ENCODE assay signal across 9 cellular contexts in genomic region chr19:35211545-35212230, GRCh38. TPM values are rescaled to one million over a fixed set of nuclear protein-coding genes. Genes with fewer than 3 reads are reported as not detected.
DNase-seq lines count a peak whose midpoint lies in the region; ATAC-seq and TF ChIP-seq lines count a peak whose summit lies in the region.
"Had no signal": no experiment of that assay in that cellular context is flagged by ENCODE, and none has a peak within 500 bp of the region (broad histone marks: within the 10 kb centered on the region; RNA-seq: fewer than 3 reads in every experiment).

No MANE protein-coding gene starts in this region.

- H3K4me3 Mint-ChIP-seq in WTC11, result no peak overlapping the region
- peak overlapping the region; percentile 78 for H3K4me3 Mint-ChIP-seq in central memory CD8-positive, alpha-beta T cell

- peaks cover 14% of the 10 kb centered on the region for H3K4me1 Mint-ChIP-seq in WTC11
- H3K4me1 Mint-ChIP-seq in central memory CD8-positive, alpha-beta T cell, result peaks cover 63% of the 10 kb centered on the region

- TF ChIP-seq CTCF in WTC11 (IDR thresholded peaks at IDR 0.05), result no peak

- CTCF ChIA-PET in WTC11 (lab: Charles Lee), result interaction anchor here (0.7 to 1.5 kb wide), 3 partner anchors 13 to 97 kb away, joined by 3 to 7 read pairs (median 3); no protein-coding TSS in a partner anchor

- H3K36me3 Mint-ChIP-seq in WTC11, result no peaks in the 10 kb centered on the region; the same call in 1 of the 2 replicates
- peaks cover 21% of the 10 kb centered on the region for H3K36me3 Mint-ChIP-seq in central memory CD8-positive, alpha-beta T cell (ENCODE audit: insufficient read depth)

- peak; percentile 59 for DNase-seq in CD1c-positive myeloid dendritic cell (ENCODE audit: extremely low spot score)
- no peak for DNase-seq in WTC11 (ENCODE audit: low spot score)
- DNase-seq in central memory CD8-positive, alpha-beta T cell (ENCODE audit: low spot score in 2 of 2), result peak; percentile 73 to 87
- peak; percentile 64 for DNase-seq in sciatic nerve (ENCODE audit: low spot score)
- no peak for DNase-seq in DMS153 treated with DMSO at 0.1 percent for 48 hours (lab: John Stamatoyannopoulos, UW; ENCODE audit: unreplicated experiment)
- DNase-seq in OCI-M2 (lab: John Stamatoyannopoulos, UW; ENCODE audit: unreplicated experiment), result no peak

- POLR2A ChIA-PET in WTC11 (lab: Charles Lee), result interaction anchor here (0.7 kb wide), 1 partner anchor 9 kb away, joined by 3 read pairs; no protein-coding TSS in a partner anchor

- intact Hi-C loops in sciatic nerve (cut with DNase I), result no loop called here

- peaks cover 9% of the 10 kb centered on the region for H3K9me3 Mint-ChIP-seq in WTC11
- no peaks in the 10 kb centered on the region for H3K9me3 Mint-ChIP-seq in central memory CD8-positive, alpha-beta T cell

- ATAC-seq in WTC11 (no peak), sciatic nerve (peak; percentile 68), HG02623 (IDR thresholded peaks at IDR 0.05; ENCODE audit: unreplicated experiment) (no peak), HG02642 (IDR thresholded peaks at IDR 0.05; ENCODE audit: poor library complexity, unreplicated experiment) (no peak)
- peak; percentile 57 for ATAC-seq in central memory CD8-positive, alpha-beta T cell (replicated peaks; ENCODE audit: extremely low read depth, poor library complexity, severe bottlenecking)

- H3K27ac Mint-ChIP-seq in WTC11, result 0 out of 2 replicates have a peak overlapping the region, but pooled peaks have one; percentile 41
- peak overlapping the region; percentile 100 for H3K27ac Mint-ChIP-seq in central memory CD8-positive, alpha-beta T cell (ENCODE audit: low read depth)

- no peaks in the 10 kb centered on the region; the same call in 1 of the 2 replicates for H3K27me3 Mint-ChIP-seq in WTC11 (ENCODE audit: low read depth)
- H3K27me3 Mint-ChIP-seq in central memory CD8-positive, alpha-beta T cell, result no peaks in the 10 kb centered on the region

TF ChIP-seq in WTC11, 78 proteins besides CTCF, POLR2A, EP300 and RAD21 (continues in another document):
- TF ChIP-seq CDX4 (CRISPR knock-in tag; IDR thresholded peaks at IDR 0.05; ENCODE audit: borderline replicate concordance) (no peak), ATF2 (CRISPR knock-in tag; IDR thresholded peaks at IDR 0.05; ENCODE audit: borderline replicate concordance, low read depth) (no peak), IRF1 (CRISPR knock-in tag; IDR thresholded peaks at IDR 0.05) (no peak), USF2 (CRISPR knock-in tag; IDR thresholded peaks at IDR 0.05) (no peak), MXD4 (CRISPR knock-in tag; IDR thresholded peaks at IDR 0.05; ENCODE audit: borderline replicate concordance) (no peak), NFYB (CRISPR knock-in tag; conservative IDR thresholded peaks at IDR 0.05; ENCODE audit: low read depth) (no peak), ATF6 (CRISPR knock-in tag; IDR thresholded peaks at IDR 0.05) (no peak), NFATC4 (CRISPR knock-in tag; IDR thresholded peaks at IDR 0.05) (no peak), ELF4 (CRISPR knock-in tag; IDR thresholded peaks at IDR 0.05; ENCODE audit: low read depth) (no peak), IRF2 (CRISPR knock-in tag; IDR thresholded peaks at IDR 0.05; ENCODE audit: borderline replicate concordance, low read depth) (no peak), ERG (CRISPR knock-in tag; IDR thresholded peaks at IDR 0.05) (no peak), ZSCAN18 (CRISPR knock-in tag; IDR thresholded peaks at IDR 0.05) (no peak), AR (CRISPR knock-in tag; IDR thresholded peaks at IDR 0.05) (no peak)

RNA-seq across cellular contexts. Expression of gene FAM187B, which starts 16.9 kb away (rescaled TPM):
- 0.16 to 0.20 TPM in 2 of 3 replicates, not detected in the other for total RNA-seq in WTC11 (2021)
- 0.31 TPM for total RNA-seq in sciatic nerve
- total RNA-seq: ovary had no signal

RNA-seq across cellular contexts. Expression of gene LSR, which starts 37.1 kb away (rescaled TPM):
- 126 to 132 TPM (median 130 TPM) in 3 replicates for total RNA-seq in WTC11 (2021)
- total RNA-seq in sciatic nerve, result 9.3 TPM

RNA-seq across cellular contexts. Expression of gene USF2, which starts 57.1 kb away (rescaled TPM):
- total RNA-seq in WTC11 (2021) (109 to 127 TPM (median 120 TPM) in 3 replicates), sciatic nerve (137 TPM)

RNA-seq across cellular contexts. Expression of gene FXYD5, which starts 57.2 kb away (rescaled TPM):
- total RNA-seq in WTC11 (2021), result 114 to 135 TPM (median 128 TPM) in 3 replicates
- 92.9 TPM for total RNA-seq in sciatic nerve

Comparison
In these comparisons a context has a peak if more than half of its experiments do, and no peak if none do; other contexts are left out.
1. DNase-seq: peak in CD1c-positive myeloid dendritic cell (single experiment), central memory CD8-positive, alpha-beta T cell (2 of 2) and sciatic nerve (single experiment); none in WTC11 (single experiment), DMS153 treated with DMSO at 0.1 percent for 48 hours (single experiment) and OCI-M2 (single experiment).
2. ATAC-seq: peak in central memory CD8-positive, alpha-beta T cell (single experiment) and sciatic nerve (single experiment); none in WTC11 (single experiment), HG02623 (single experiment) and HG02642 (single experiment).
3. RNA of gene LSR, which starts 37.1 kb away (total RNA-seq): 126 to 132 TPM in WTC11; 9.3 TPM in sciatic nerve (single experiment); every median in the first group is over 10 times any median in the second.